Comparison of ENCODE assay signal across 9 cellular contexts in genomic region chr16:65919977-65920376, GRCh38.
"Had no signal": no experiment of that assay in that cellular context is flagged by ENCODE, and none has a peak within 500 bp of the region (broad histone marks: within the 10 kb centered on the region; RNA-seq: fewer than 3 reads in every experiment).

No MANE protein-coding gene starts in this region.

- H3K9me3 Mint-ChIP-seq: GM23338, H9 had no signal

- H3K27ac Mint-ChIP-seq: GM23338 had no signal

- H3K4me2 ChIP-seq: GM23338, KMS-11 had no signal

- DNase-seq: H9, HCEC 1CT, IMR-90, KBM-7 had no signal

- H3K27ac ChIP-seq: HL-60, KMS-11 had no signal

- H3K9ac ChIP-seq: KMS-11 had no signal

- FAIRE-seq: H1, H54 had no signal

- H3K4me3 ChIP-seq: GM23338 had no signal

- H3K4me3 Mint-ChIP-seq: GM23338 had no signal
